1 cellular context compared by ENCODE assay signal in the genomic region with DNA sequence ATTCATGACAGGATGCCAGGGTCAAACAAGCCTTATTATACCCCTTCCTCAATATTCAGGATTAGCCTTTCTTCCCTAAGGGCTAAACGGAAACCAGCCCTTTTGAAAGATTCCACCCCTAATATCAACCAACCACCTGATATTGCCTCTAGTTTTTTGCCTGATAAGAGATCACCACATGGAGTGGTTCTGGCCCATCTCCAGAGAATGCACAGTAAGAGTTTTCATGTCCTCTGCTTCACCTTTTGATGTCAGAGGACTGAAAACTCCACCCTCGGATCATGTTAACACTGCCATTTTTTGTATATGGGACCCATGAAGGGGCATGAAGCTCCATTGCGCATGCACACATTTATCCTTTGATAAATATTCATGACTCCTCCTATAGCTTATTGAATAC.
TF ChIP-seq lines count a peak whose summit lies in the region.

No MANE protein-coding gene starts in this region.

TF ChIP-seq in K562, 482 proteins besides CTCF, POLR2A, EP300 and RAD21 (continued from another document and continues in another):
- TF ChIP-seq, protein P1, sequence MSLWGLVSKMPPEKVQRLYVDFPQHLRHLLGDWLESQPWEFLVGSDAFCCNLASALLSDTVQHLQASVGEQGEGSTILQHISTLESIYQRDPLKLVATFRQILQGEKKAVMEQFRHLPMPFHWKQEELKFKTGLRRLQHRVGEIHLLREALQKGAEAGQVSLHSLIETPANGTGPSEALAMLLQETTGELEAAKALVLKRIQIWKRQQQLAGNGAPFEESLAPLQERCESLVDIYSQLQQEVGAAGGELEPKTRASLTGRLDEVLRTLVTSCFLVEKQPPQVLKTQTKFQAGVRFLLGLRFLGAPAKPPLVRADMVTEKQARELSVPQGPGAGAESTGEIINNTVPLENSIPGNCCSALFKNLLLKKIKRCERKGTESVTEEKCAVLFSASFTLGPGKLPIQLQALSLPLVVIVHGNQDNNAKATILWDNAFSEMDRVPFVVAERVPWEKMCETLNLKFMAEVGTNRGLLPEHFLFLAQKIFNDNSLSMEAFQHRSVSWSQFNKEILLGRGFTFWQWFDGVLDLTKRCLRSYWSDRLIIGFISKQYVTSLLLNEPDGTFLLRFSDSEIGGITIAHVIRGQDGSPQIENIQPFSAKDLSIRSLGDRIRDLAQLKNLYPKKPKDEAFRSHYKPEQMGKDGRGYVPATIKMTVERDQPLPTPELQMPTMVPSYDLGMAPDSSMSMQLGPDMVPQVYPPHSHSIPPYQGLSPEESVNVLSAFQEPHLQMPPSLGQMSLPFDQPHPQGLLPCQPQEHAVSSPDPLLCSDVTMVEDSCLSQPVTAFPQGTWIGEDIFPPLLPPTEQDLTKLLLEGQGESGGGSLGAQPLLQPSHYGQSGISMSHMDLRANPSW (CRISPR knock-in tag; IDR thresholded peaks at IDR 0.05), result no peak
- TF ChIP-seq RCOR1 (IDR thresholded peaks at IDR 0.05; ENCODE audit: borderline replicate concordance in 1 of 2, low read depth in 2 of 2, low read length in 2 of 2) (peak in 1 of 2 experiments; percentile 63; a peak in 1 of 4 replicates), TCF7 (IDR thresholded peaks at IDR 0.05; ENCODE audit: borderline replicate concordance) (no peak), DPF2 (IDR thresholded peaks at IDR 0.05) (peak; percentile 82), MBD2 (IDR thresholded peaks at IDR 0.05; ENCODE audit: borderline replicate concordance, low read depth) (0 out of 2 replicates have a peak, but pooled peaks have one; percentile 20), CHD7 (IDR thresholded peaks at IDR 0.05; ENCODE audit: low read depth, low read length) (no peak), ZFPM2 (CRISPR knock-in tag; IDR thresholded peaks at IDR 0.05) (no peak), ASH1L (IDR thresholded peaks at IDR 0.05; ENCODE audit: borderline replicate concordance, low read depth, partially characterized antibody) (no peak), SMARCC2 (IDR thresholded peaks at IDR 0.05; ENCODE audit: low read depth) (no peak), ATF1 (CRISPR knock-in tag; IDR thresholded peaks at IDR 0.05) (no peak), ATF1 (tag; IDR thresholded peaks at IDR 0.05) (peak; percentile 62), BRD9 (IDR thresholded peaks at IDR 0.05; ENCODE audit: low read depth, partially characterized antibody) (peak; percentile 46), HOXB6 (CRISPR knock-in tag; IDR thresholded peaks at IDR 0.05; ENCODE audit: borderline replicate concordance) (no peak), ARID3A (IDR thresholded peaks at IDR 0.05; ENCODE audit: borderline replicate concordance, low read depth, low read length) (peak; percentile 48; the same call in 1 of the 2 replicates), BACH1 (tag; IDR thresholded peaks at IDR 0.05) (no peak), MAX (CRISPR knock-in tag; IDR thresholded peaks at IDR 0.05) (peak; percentile 47; the same call in 1 of the 2 replicates), ZNF780A (CRISPR knock-in tag; IDR thresholded peaks at IDR 0.05) (no peak), ZNF79 (CRISPR knock-in tag; IDR thresholded peaks at IDR 0.05; ENCODE audit: low read depth) (no peak), ZNF583 (CRISPR knock-in tag; IDR thresholded peaks at IDR 0.05) (0 out of 2 replicates have a peak, but pooled peaks have one; percentile 61), MYC (IDR thresholded peaks at IDR 0.05; ENCODE audit: low read depth, low read length) (peak; percentile 68; the same call in 1 of the 2 replicates), MYC (CRISPR knock-in tag; IDR thresholded peaks at IDR 0.05; ENCODE audit: borderline replicate concordance, low read depth) (no peak)
- TF ChIP-seq, protein P2, sequence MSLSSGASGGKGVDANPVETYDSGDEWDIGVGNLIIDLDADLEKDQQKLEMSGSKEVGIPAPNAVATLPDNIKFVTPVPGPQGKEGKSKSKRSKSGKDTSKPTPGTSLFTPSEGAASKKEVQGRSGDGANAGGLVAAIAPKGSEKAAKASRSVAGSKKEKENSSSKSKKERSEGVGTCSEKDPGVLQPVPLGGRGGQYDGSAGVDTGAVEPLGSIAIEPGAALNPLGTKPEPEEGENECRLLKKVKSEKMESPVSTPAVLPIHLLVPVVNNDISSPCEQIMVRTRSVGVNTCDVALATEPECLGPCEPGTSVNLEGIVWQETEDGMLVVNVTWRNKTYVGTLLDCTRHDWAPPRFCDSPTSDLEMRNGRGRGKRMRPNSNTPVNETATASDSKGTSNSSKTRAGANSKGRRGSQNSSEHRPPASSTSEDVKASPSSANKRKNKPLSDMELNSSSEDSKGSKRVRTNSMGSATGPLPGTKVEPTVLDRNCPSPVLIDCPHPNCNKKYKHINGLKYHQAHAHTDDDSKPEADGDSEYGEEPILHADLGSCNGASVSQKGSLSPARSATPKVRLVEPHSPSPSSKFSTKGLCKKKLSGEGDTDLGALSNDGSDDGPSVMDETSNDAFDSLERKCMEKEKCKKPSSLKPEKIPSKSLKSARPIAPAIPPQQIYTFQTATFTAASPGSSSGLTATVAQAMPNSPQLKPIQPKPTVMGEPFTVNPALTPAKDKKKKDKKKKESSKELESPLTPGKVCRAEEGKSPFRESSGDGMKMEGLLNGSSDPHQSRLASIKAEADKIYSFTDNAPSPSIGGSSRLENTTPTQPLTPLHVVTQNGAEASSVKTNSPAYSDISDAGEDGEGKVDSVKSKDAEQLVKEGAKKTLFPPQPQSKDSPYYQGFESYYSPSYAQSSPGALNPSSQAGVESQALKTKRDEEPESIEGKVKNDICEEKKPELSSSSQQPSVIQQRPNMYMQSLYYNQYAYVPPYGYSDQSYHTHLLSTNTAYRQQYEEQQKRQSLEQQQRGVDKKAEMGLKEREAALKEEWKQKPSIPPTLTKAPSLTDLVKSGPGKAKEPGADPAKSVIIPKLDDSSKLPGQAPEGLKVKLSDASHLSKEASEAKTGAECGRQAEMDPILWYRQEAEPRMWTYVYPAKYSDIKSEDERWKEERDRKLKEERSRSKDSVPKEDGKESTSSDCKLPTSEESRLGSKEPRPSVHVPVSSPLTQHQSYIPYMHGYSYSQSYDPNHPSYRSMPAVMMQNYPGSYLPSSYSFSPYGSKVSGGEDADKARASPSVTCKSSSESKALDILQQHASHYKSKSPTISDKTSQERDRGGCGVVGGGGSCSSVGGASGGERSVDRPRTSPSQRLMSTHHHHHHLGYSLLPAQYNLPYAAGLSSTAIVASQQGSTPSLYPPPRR (CRISPR knock-in tag; IDR thresholded peaks at IDR 0.05; ENCODE audit: borderline replicate concordance), result no peak
- TF ChIP-seq, protein P3, sequence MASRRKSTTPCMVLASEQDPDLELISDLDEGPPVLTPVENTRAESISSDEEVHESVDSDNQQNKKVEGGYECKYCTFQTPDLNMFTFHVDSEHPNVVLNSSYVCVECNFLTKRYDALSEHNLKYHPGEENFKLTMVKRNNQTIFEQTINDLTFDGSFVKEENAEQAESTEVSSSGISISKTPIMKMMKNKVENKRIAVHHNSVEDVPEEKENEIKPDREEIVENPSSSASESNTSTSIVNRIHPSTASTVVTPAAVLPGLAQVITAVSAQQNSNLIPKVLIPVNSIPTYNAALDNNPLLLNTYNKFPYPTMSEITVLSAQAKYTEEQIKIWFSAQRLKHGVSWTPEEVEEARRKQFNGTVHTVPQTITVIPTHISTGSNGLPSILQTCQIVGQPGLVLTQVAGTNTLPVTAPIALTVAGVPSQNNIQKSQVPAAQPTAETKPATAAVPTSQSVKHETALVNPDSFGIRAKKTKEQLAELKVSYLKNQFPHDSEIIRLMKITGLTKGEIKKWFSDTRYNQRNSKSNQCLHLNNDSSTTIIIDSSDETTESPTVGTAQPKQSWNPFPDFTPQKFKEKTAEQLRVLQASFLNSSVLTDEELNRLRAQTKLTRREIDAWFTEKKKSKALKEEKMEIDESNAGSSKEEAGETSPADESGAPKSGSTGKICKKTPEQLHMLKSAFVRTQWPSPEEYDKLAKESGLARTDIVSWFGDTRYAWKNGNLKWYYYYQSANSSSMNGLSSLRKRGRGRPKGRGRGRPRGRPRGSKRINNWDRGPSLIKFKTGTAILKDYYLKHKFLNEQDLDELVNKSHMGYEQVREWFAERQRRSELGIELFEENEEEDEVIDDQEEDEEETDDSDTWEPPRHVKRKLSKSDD (conservative IDR thresholded peaks at IDR 0.05; ENCODE audit: low read length), result no peak
- TF ChIP-seq, protein P4, sequence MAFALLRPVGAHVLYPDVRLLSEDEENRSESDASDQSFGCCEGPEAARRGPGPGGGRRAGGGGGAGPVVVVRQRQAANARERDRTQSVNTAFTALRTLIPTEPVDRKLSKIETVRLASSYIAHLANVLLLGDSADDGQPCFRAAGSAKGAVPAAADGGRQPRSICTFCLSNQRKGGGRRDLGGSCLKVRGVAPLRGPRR (CRISPR knock-in tag; IDR thresholded peaks at IDR 0.05), result no peak
